Comparison of ENCODE assay signal across 9 cellular contexts in genomic region chr13:42733046-42733445, GRCh38. TPM values are rescaled to one million over a fixed set of nuclear protein-coding genes. Genes with fewer than 3 reads are reported as not detected.
"Had no signal": no experiment of that assay in that cellular context is flagged by ENCODE, and none has a peak within 500 bp of the region (broad histone marks: within the 10 kb centered on the region; RNA-seq: fewer than 3 reads in every experiment).

No MANE protein-coding gene starts in this region.

- H3K4me3 Mint-ChIP-seq: HFFc6 had no signal

- H3K9me3 Mint-ChIP-seq: HFFc6 had no signal

- DNase-seq: GOT3, H7, HFFc6, IMR-90, KG1 had no signal

- ATAC-seq: HCT116, K562 had no signal

- H3K27ac Mint-ChIP-seq: HFFc6 had no signal

RNA-seq across cellular contexts. Expression of gene FAM216B, which starts 48.3 kb away (rescaled TPM):
- total RNA-seq: H4, H7, HFFc6, HT-29, IMR-90, K562 had no signal
